Comparison of ENCODE assay signal across 11 cellular contexts in genomic region chr9:114591206-114591853, GRCh38. TPM values are rescaled to one million over a fixed set of nuclear protein-coding genes. Genes with fewer than 3 reads are reported as not detected.
A peak's percentile ranks its signal among the peaks of the same experiment; 100 is the strongest.
DNase-seq lines count a peak whose midpoint lies in the region; ATAC-seq and TF ChIP-seq lines count a peak whose summit lies in the region.
"Had no signal": no experiment of that assay in that cellular context is flagged by ENCODE, and none has a peak within 500 bp of the region (broad histone marks: within the 10 kb centered on the region; RNA-seq: fewer than 3 reads in every experiment).

No MANE protein-coding gene starts in this region.

- no peak for ATAC-seq in left ventricle myocardium superior
- ATAC-seq in upper lobe of right lung: no peak
- ATAC-seq in GM21737 (IDR thresholded peaks at IDR 0.05; ENCODE audit: unreplicated experiment): no peak

- intact Hi-C loops in left ventricle myocardium inferior (cut with micrococcal nuclease) (no loop called here), left ventricle myocardium superior (cut with micrococcal nuclease) (no loop called here), MCF 10A (cut with micrococcal nuclease) (no loop called here), upper lobe of right lung (cut with DNase I) (no loop called here)

- peak overlapping the region; percentile 88 for H3K27ac Mint-ChIP-seq in MCF 10A (ENCODE audit: low read depth, unreplicated experiment)
- H3K27ac Mint-ChIP-seq in mesothelial cell of epicardium: peak overlapping the region; percentile 51

- no peaks in the 10 kb centered on the region for H3K9me3 ChIP-seq in left ventricle myocardium inferior (replicated peaks)
- H3K9me3 ChIP-seq in upper lobe of right lung: no peaks in the 10 kb centered on the region

- H3K4me3 ChIP-seq in left ventricle myocardium inferior (peak overlapping the region; percentile 8), upper lobe of right lung (peak overlapping the region; percentile 9)

- no peak for DNase-seq in left ventricle myocardium inferior
- DNase-seq in left ventricle myocardium superior: no peak
- DNase-seq in MCF 10A (ENCODE audit: unreplicated experiment): no peak
- DNase-seq in mesothelial cell of epicardium (ENCODE audit: low spot score in 2 of 2, unreplicated experiment in 2 of 2): no peak
- DNase-seq in upper lobe of right lung: no peak
- no peak for DNase-seq in NCI-H1694 (lab: John Stamatoyannopoulos, UW)
- DNase-seq in GF-D8 (lab: John Stamatoyannopoulos, UW): no peak
- DNase-seq: activated CD4-positive, CD25-positive, alpha-beta regulatory T cell treated with anti-CD3 and anti-CD28 coated beads, Interleukin-2, amount 50 U/mL, for 72 hours; head of caudate nucleus; KBM-7 had no signal

- H3K9me3 Mint-ChIP-seq in MCF 10A (ENCODE audit: unreplicated experiment) (no peaks in the 10 kb centered on the region), mesothelial cell of epicardium (no peaks in the 10 kb centered on the region)

- CTCF ChIA-PET in MCF 10A (lab: Yijun Ruan, JAX): interaction anchor here (0.6 to 2.1 kb wide), 11 partner anchors 9 to 196 kb away, joined by 3 to 7 read pairs (median 3); no protein-coding TSS in a partner anchor

- peaks cover 65% of the 10 kb centered on the region for H3K4me1 ChIP-seq in left ventricle myocardium inferior
- peaks cover 44% of the 10 kb centered on the region for H3K4me1 ChIP-seq in upper lobe of right lung

- no peak for TF ChIP-seq CTCF in left ventricle myocardium inferior (IDR thresholded peaks at IDR 0.05; ENCODE audit: borderline replicate concordance)
- no peak for TF ChIP-seq CTCF in MCF 10A (IDR thresholded peaks at IDR 0.05; ENCODE audit: unreplicated experiment)
- TF ChIP-seq CTCF in mesothelial cell of epicardium (IDR thresholded peaks at IDR 0.05; ENCODE audit: unreplicated experiment): no peak
- no peak for TF ChIP-seq CTCF in upper lobe of right lung (IDR thresholded peaks at IDR 0.05)

- no peaks in the 10 kb centered on the region for H3K27me3 Mint-ChIP-seq in MCF 10A (ENCODE audit: insufficient read depth, unreplicated experiment)
- no peaks in the 10 kb centered on the region for H3K27me3 Mint-ChIP-seq in mesothelial cell of epicardium (ENCODE audit: low read depth)

- no TSS peak for BruUV-seq in MCF 10A (replicated peaks; lab: Mats Ljungman, UMichigan)

- peak overlapping the region; percentile 62 for H3K27ac ChIP-seq in left ventricle myocardium inferior (replicated peaks)
- H3K27ac ChIP-seq in upper lobe of right lung: no peak overlapping the region

- H3K36me3 Mint-ChIP-seq in MCF 10A (ENCODE audit: insufficient read depth, unreplicated experiment) (peaks cover 71% of the 10 kb centered on the region), mesothelial cell of epicardium (peaks cover 26% of the 10 kb centered on the region)

- H3K4me1 Mint-ChIP-seq in MCF 10A (ENCODE audit: insufficient read depth, unreplicated experiment) (peaks cover 37% of the 10 kb centered on the region), mesothelial cell of epicardium (peaks cover 40% of the 10 kb centered on the region)

- H3K27me3 ChIP-seq in left ventricle myocardium inferior (ENCODE audit: low read depth) (no peaks in the 10 kb centered on the region), upper lobe of right lung (no peaks in the 10 kb centered on the region)

- POLR2A ChIA-PET in MCF 10A (lab: Yijun Ruan, JAX): interaction anchor here (0.7 to 2.7 kb wide), 8 partner anchors 8 to 104 kb away, joined by 3 to 15 read pairs (median 5); partner anchors contain the start of gene TMEM268

- peak overlapping the region; percentile 56 for H3K4me3 Mint-ChIP-seq in MCF 10A (ENCODE audit: unreplicated experiment)
- no peak overlapping the region for H3K4me3 Mint-ChIP-seq in mesothelial cell of epicardium

- H3K36me3 ChIP-seq in left ventricle myocardium inferior: peaks cover 40% of the 10 kb centered on the region
- H3K36me3 ChIP-seq in upper lobe of right lung: peaks cover 40% of the 10 kb centered on the region

RNA-seq across cellular contexts. Expression of gene ATP6V1G1, which starts 3.8 kb away (rescaled TPM):
- total RNA-seq in left ventricle myocardium inferior: 81.1 TPM
- 64.4 TPM for total RNA-seq in left ventricle myocardium superior
- 87.1 and 118 TPM in 2 replicates for total RNA-seq in MCF 10A (2022)
- 107 to 115 TPM (median 107 TPM) in 3 replicates for total RNA-seq in mesothelial cell of epicardium
- total RNA-seq in upper lobe of right lung: 112 TPM

RNA-seq across cellular contexts. Expression of gene TMEM268, which starts 19.8 kb away (rescaled TPM):
- total RNA-seq in left ventricle myocardium inferior (3.5 TPM), left ventricle myocardium superior (4.0 TPM), MCF 10A (2022) (19.9 and 20.7 TPM in 2 replicates), mesothelial cell of epicardium (14.3 to 15.6 TPM (median 15.3 TPM) in 3 replicates), upper lobe of right lung (18.4 TPM)
